Comparison of ENCODE assay signal across 9 cellular contexts in the genomic region with DNA sequence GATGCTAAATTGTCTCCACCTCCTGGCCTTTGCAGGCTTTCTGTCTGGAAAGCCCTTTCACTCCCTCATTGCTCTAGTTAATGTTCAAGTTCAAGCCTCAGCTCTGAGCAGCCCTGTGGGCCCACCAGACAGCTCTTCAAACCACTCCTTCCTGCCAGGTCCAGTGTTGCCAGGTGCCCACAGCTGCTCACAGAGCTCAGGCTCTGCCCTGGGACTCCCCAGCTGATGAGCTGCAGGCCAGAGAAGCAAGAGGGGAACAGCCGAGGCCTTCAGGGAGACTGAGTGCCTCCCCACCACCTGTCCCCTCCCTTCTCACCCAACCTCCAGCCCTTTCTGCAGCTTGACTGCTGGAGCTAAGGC.
DNase-seq lines count a peak whose midpoint lies in the region; ATAC-seq and TF ChIP-seq lines count a peak whose summit lies in the region.
"Had no signal": no experiment of that assay in that cellular context is flagged by ENCODE, and none has a peak within 500 bp of the region (broad histone marks: within the 10 kb centered on the region; RNA-seq: fewer than 3 reads in every experiment).

No MANE protein-coding gene starts in this region.

- H3K27ac ChIP-seq in layer of hippocampus (ENCODE audit: low read depth, low read length) = peak overlapping the region; percentile 95

- DNase-seq in ACHN (peak; percentile 55), NCI-H2081 treated with DMSO at 0.1 percent for 48 hours (lab: John Stamatoyannopoulos, UW) (no peak), T-helper 2 cell (no peak), HEK293T (ENCODE audit: extremely low spot score) (no peak)
- DNase-seq: stimulated activated naive CD4-positive, alpha-beta T cell treated with Interleukin-2 at 50 U/mL for 16 hours had no signal

- in situ Hi-C loops in ACHN (cut with HindIII; ENCODE audit: low pct_ligation_motif_present, low pct_unique_long_range_greater_than_20kb, low sequenced_read_pairs) = no loop called here

- CTCF ChIA-PET in HEK293T (lab: Yijun Ruan, JAX) = interaction anchor here (1.2 kb wide), 2 partner anchors 91 to 179 kb away, joined by 4 to 6 read pairs; no protein-coding TSS in a partner anchor

- no peaks in the 10 kb centered on the region for H3K27me3 ChIP-seq in layer of hippocampus (ENCODE audit: control insufficient read depth, insufficient read depth, low read length)

- ATAC-seq in GM21390 (IDR thresholded peaks at IDR 0.05; ENCODE audit: unreplicated experiment) (peak; percentile 6), SK-N-SH treated with all-trans-retinoic acid at 6 μM for 48 hours (peak; percentile 15), GM19455 (IDR thresholded peaks at IDR 0.05; ENCODE audit: unreplicated experiment) (no peak)

- POLR2A ChIA-PET in HEK293T (lab: Yijun Ruan, JAX) = interaction anchor here (3.5 kb wide), 1 partner anchor 52 kb away, joined by 13 read pairs; a partner anchor contains a TSS

TF ChIP-seq in SK-N-SH treated with all-trans-retinoic acid at 6 μM for 48 hours, 23 proteins besides CTCF, POLR2A, EP300 and RAD21 (continues in another document):
- TF ChIP-seq, protein P1, sequence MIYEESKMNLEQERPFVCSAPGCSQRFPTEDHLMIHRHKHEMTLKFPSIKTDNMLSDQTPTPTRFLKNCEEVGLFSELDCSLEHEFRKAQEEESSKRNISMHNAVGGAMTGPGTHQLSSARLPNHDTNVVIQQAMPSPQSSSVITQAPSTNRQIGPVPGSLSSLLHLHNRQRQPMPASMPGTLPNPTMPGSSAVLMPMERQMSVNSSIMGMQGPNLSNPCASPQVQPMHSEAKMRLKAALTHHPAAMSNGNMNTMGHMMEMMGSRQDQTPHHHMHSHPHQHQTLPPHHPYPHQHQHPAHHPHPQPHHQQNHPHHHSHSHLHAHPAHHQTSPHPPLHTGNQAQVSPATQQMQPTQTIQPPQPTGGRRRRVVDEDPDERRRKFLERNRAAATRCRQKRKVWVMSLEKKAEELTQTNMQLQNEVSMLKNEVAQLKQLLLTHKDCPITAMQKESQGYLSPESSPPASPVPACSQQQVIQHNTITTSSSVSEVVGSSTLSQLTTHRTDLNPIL (CRISPR knock-in tag; IDR thresholded peaks at IDR 0.05; ENCODE audit: low read depth) = no peak
- no peak for TF ChIP-seq ZNF8 (CRISPR knock-in tag; IDR thresholded peaks at IDR 0.05)
- no peak for TF ChIP-seq TOX (CRISPR knock-in tag; IDR thresholded peaks at IDR 0.05; ENCODE audit: borderline replicate concordance)
- no peak for TF ChIP-seq ZNF565 (CRISPR knock-in tag; conservative IDR thresholded peaks at IDR 0.05; ENCODE audit: low read depth)
- no peak for TF ChIP-seq OSR1 (CRISPR knock-in tag; IDR thresholded peaks at IDR 0.05)
- TF ChIP-seq PPARA (CRISPR knock-in tag; IDR thresholded peaks at IDR 0.05; ENCODE audit: borderline replicate concordance) = no peak
- no peak for TF ChIP-seq ISL1 (CRISPR knock-in tag; IDR thresholded peaks at IDR 0.05)
- TF ChIP-seq, protein P2, sequence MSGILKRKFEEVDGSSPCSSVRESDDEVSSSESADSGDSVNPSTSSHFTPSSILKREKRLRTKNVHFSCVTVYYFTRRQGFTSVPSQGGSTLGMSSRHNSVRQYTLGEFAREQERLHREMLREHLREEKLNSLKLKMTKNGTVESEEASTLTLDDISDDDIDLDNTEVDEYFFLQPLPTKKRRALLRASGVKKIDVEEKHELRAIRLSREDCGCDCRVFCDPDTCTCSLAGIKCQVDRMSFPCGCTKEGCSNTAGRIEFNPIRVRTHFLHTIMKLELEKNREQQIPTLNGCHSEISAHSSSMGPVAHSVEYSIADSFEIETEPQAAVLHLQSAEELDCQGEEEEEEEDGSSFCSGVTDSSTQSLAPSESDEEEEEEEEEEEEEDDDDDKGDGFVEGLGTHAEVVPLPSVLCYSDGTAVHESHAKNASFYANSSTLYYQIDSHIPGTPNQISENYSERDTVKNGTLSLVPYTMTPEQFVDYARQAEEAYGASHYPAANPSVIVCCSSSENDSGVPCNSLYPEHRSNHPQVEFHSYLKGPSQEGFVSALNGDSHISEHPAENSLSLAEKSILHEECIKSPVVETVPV (CRISPR knock-in tag; IDR thresholded peaks at IDR 0.05) = no peak
- TF ChIP-seq ZFP30 (CRISPR knock-in tag; IDR thresholded peaks at IDR 0.05) = no peak
- TF ChIP-seq, protein P3, sequence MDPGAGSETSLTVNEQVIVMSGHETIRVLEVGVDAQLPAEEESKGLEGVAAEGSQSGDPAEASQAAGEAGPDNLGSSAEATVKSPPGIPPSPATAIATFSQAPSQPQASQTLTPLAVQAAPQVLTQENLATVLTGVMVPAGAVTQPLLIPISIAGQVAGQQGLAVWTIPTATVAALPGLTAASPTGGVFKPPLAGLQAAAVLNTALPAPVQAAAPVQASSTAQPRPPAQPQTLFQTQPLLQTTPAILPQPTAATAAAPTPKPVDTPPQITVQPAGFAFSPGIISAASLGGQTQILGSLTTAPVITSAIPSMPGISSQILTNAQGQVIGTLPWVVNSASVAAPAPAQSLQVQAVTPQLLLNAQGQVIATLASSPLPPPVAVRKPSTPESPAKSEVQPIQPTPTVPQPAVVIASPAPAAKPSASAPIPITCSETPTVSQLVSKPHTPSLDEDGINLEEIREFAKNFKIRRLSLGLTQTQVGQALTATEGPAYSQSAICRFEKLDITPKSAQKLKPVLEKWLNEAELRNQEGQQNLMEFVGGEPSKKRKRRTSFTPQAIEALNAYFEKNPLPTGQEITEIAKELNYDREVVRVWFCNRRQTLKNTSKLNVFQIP (CRISPR knock-in tag; IDR thresholded peaks at IDR 0.05; ENCODE audit: borderline replicate concordance, low read depth) = no peak
- TF ChIP-seq CSDC2 (CRISPR knock-in tag; IDR thresholded peaks at IDR 0.05) = no peak
- no peak for TF ChIP-seq ZFP3 (CRISPR knock-in tag; IDR thresholded peaks at IDR 0.05)

TF ChIP-seq in HEK293T, 16 proteins besides CTCF, POLR2A, EP300 and RAD21:
- TF ChIP-seq LEF1 (IDR thresholded peaks at IDR 0.05; ENCODE audit: borderline replicate concordance) = no peak
TF ChIP-seq in HEK293T: peak in this region for 0.
